18 cellular contexts compared by ENCODE assay signal in genomic region chr12:26648066-26648465, GRCh38.
DNase-seq lines count a peak whose midpoint lies in the region; ATAC-seq and TF ChIP-seq lines count a peak whose summit lies in the region.
"Had no signal": no experiment of that assay in that cellular context is flagged by ENCODE, and none has a peak within 500 bp of the region (broad histone marks: within the 10 kb centered on the region; RNA-seq: fewer than 3 reads in every experiment).

No MANE protein-coding gene starts in this region.

- peak overlapping the region; percentile 66 for H3K4me2 ChIP-seq in smooth muscle cell
- H3K4me2 ChIP-seq: BLaER1 treated with 17β-estradiol and CSF1 and Interleukin-3, amounts not matched to agents 10 nM and 100 nM had no signal

- H3K9ac ChIP-seq in smooth muscle cell (ENCODE audit: low read depth) = no peak overlapping the region
- H3K9ac ChIP-seq: BLaER1 treated with 17β-estradiol and CSF1 and Interleukin-3, amounts not matched to agents 10 nM and 100 nM had no signal

- H3K9me3 Mint-ChIP-seq in chondrocyte (ENCODE audit: low read depth) (peaks cover 11% of the 10 kb centered on the region), mesothelial cell of epicardium (peaks cover 23% of the 10 kb centered on the region)

- intact Hi-C loops in left cardiac atrium (cut with DNase I) = no loop called here

- ATAC-seq in left cardiac atrium (no peak), HG02970 (IDR thresholded peaks at IDR 0.05; ENCODE audit: low FRiP score, unreplicated experiment) (no peak), GM18868 (IDR thresholded peaks at IDR 0.05; ENCODE audit: unreplicated experiment) (no peak)
- ATAC-seq: Right ventricle myocardium inferior had no signal

- no peak overlapping the region for H3K4me3 ChIP-seq in right atrium auricular region
- H3K4me3 ChIP-seq in smooth muscle cell = no peak overlapping the region
- H3K4me3 ChIP-seq: BLaER1 treated with 17β-estradiol and CSF1 and Interleukin-3, amounts not matched to agents 10 nM and 100 nM; Peyer's patch had no signal

- H3K27me3 ChIP-seq in right atrium auricular region = no peaks in the 10 kb centered on the region
- H3K27me3 ChIP-seq in smooth muscle cell (ENCODE audit: low read depth) = no peaks in the 10 kb centered on the region
- H3K27me3 ChIP-seq: BLaER1 treated with 17β-estradiol and CSF1 and Interleukin-3, amounts not matched to agents 10 nM and 100 nM; Peyer's patch had no signal

- DNase-seq in left cardiac atrium = peak; percentile 39
- no peak for DNase-seq in right atrium auricular region (ENCODE audit: low spot score)
- DNase-seq in chondrocyte (ENCODE audit: low spot score) = no peak
- no peak for DNase-seq in mesothelial cell of epicardium (ENCODE audit: low spot score in 2 of 2, unreplicated experiment in 2 of 2)
- DNase-seq in smooth muscle cell (lab: John Stamatoyannopoulos, UW; ENCODE audit: unreplicated experiment) = no peak
- DNase-seq in NCI-H2029 treated with DMSO at 0.1 percent for 48 hours (lab: John Stamatoyannopoulos, UW) = no peak
- DNase-seq: CD8-positive, alpha-beta memory T cell; DMS79; H9; NCI-H1436; NCI-H2081; NCI-H524 treated with DMSO at 0.1 percent for 48 hours; Peyer's patch had no signal

- H2AFZ ChIP-seq in smooth muscle cell (ENCODE audit: low read depth) = no peak overlapping the region

- no peaks in the 10 kb centered on the region for H4K20me1 ChIP-seq in smooth muscle cell (ENCODE audit: low read depth)
- H4K20me1 ChIP-seq: BLaER1 treated with 17β-estradiol and CSF1 and Interleukin-3, amounts not matched to agents 10 nM and 100 nM had no signal

- H3K27me3 Mint-ChIP-seq in chondrocyte (ENCODE audit: low read depth) = no peaks in the 10 kb centered on the region
- no peaks in the 10 kb centered on the region for H3K27me3 Mint-ChIP-seq in mesothelial cell of epicardium (ENCODE audit: low read depth)
- H3K27me3 Mint-ChIP-seq: CD8-positive, alpha-beta memory T cell had no signal

- H3K27ac ChIP-seq in right atrium auricular region (no peak overlapping the region), smooth muscle cell (ENCODE audit: low read depth) (peak overlapping the region; percentile 87)
- H3K27ac ChIP-seq: BLaER1 treated with 17β-estradiol and CSF1 and Interleukin-3, amounts not matched to agents 10 nM and 100 nM; HL-60; Peyer's patch had no signal

- H3K4me1 ChIP-seq in right atrium auricular region (peaks cover 0 to 4% of the 10 kb centered on the region in 2 donors), smooth muscle cell (ENCODE audit: low read depth) (peaks cover 12% of the 10 kb centered on the region)
- H3K4me1 ChIP-seq: BLaER1 treated with 17β-estradiol and CSF1 and Interleukin-3, amounts not matched to agents 10 nM and 100 nM; Peyer's patch had no signal

- 66% methylated on average over 3 of the region's 3 CpGs for WGBS in smooth muscle cell (ENCODE audit: low lambda C conversion rate)

- H3K27ac Mint-ChIP-seq in chondrocyte (ENCODE audit: unreplicated experiment) (peak overlapping the region; percentile 93), mesothelial cell of epicardium (peak overlapping the region; percentile 95)

- H3K4me1 Mint-ChIP-seq in chondrocyte (ENCODE audit: low read depth) (peaks cover 40% of the 10 kb centered on the region), mesothelial cell of epicardium (peaks cover 29% of the 10 kb centered on the region)
- H3K4me1 Mint-ChIP-seq: CD8-positive, alpha-beta memory T cell had no signal

- no peaks in the 10 kb centered on the region for H3K79me2 ChIP-seq in smooth muscle cell (ENCODE audit: low read depth)

- TF ChIP-seq CTCF in right atrium auricular region (IDR thresholded peaks at IDR 0.05) = no peak
- TF ChIP-seq CTCF in chondrocyte (IDR thresholded peaks at IDR 0.05) = no peak
- TF ChIP-seq CTCF in mesothelial cell of epicardium (IDR thresholded peaks at IDR 0.05; ENCODE audit: unreplicated experiment) = no peak
- TF ChIP-seq CTCF in smooth muscle cell (IDR thresholded peaks at IDR 0.05; ENCODE audit: borderline replicate concordance, insufficient read depth, poor library complexity, severe bottlenecking) = no peak

- H3K36me3 Mint-ChIP-seq in chondrocyte (ENCODE audit: low read depth) (peaks cover 14% of the 10 kb centered on the region), mesothelial cell of epicardium (peaks cover 51% of the 10 kb centered on the region)

- H3K4me3 Mint-ChIP-seq in chondrocyte (ENCODE audit: unreplicated experiment) (no peak overlapping the region), mesothelial cell of epicardium (no peak overlapping the region)
- H3K4me3 Mint-ChIP-seq: CD8-positive, alpha-beta memory T cell; H9 had no signal

- H3K9me3 ChIP-seq in right atrium auricular region (no peaks in the 10 kb centered on the region), smooth muscle cell (replicated peaks; ENCODE audit: low read depth) (no peaks in the 10 kb centered on the region)
- H3K9me3 ChIP-seq: BLaER1 treated with 17β-estradiol and CSF1 and Interleukin-3, amounts not matched to agents 10 nM and 100 nM; Peyer's patch had no signal

- H3K36me3 ChIP-seq in right atrium auricular region = no peaks in the 10 kb centered on the region
- peaks cover 11% of the 10 kb centered on the region for H3K36me3 ChIP-seq in smooth muscle cell (ENCODE audit: low read depth)
- H3K36me3 ChIP-seq: Peyer's patch had no signal

- H3F3A ChIP-seq in smooth muscle cell (ENCODE audit: low read depth) = peaks cover under 1% of the 10 kb centered on the region
